1 cellular context compared by ENCODE assay signal in genomic region chr11:74307409-74307808, GRCh38.
TF ChIP-seq lines count a peak whose summit lies in the region.

No MANE protein-coding gene starts in this region.

TF ChIP-seq in A549, 52 proteins besides CTCF, POLR2A, EP300 and RAD21:
- TF ChIP-seq, protein P1, sequence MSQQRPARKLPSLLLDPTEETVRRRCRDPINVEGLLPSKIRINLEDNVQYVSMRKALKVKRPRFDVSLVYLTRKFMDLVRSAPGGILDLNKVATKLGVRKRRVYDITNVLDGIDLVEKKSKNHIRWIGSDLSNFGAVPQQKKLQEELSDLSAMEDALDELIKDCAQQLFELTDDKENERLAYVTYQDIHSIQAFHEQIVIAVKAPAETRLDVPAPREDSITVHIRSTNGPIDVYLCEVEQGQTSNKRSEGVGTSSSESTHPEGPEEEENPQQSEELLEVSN (IDR thresholded peaks at IDR 0.05; ENCODE audit: borderline replicate concordance, low read depth): no peak
- no peak for TF ChIP-seq RFX5 (IDR thresholded peaks at IDR 0.05)
- no peak for TF ChIP-seq CHD2 (IDR thresholded peaks at IDR 0.05; ENCODE audit: low read length, partially characterized antibody)
- no peak for TF ChIP-seq HOXA7 (CRISPR knock-in tag; IDR thresholded peaks at IDR 0.05)
- TF ChIP-seq KDM1A (IDR thresholded peaks at IDR 0.05; ENCODE audit: low read depth): no peak
- TF ChIP-seq HDAC2 (IDR thresholded peaks at IDR 0.05): no peak
- TF ChIP-seq, protein P2, sequence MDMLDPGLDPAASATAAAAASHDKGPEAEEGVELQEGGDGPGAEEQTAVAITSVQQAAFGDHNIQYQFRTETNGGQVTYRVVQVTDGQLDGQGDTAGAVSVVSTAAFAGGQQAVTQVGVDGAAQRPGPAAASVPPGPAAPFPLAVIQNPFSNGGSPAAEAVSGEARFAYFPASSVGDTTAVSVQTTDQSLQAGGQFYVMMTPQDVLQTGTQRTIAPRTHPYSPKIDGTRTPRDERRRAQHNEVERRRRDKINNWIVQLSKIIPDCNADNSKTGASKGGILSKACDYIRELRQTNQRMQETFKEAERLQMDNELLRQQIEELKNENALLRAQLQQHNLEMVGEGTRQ (IDR thresholded peaks at IDR 0.05): no peak
- TF ChIP-seq BCL3 (IDR thresholded peaks at IDR 0.05): no peak
- no peak for TF ChIP-seq MAFK (IDR thresholded peaks at IDR 0.05; ENCODE audit: partially characterized antibody)
- TF ChIP-seq ZSCAN20 (CRISPR knock-in tag; IDR thresholded peaks at IDR 0.05): no peak
- no peak for TF ChIP-seq CBX2 (IDR thresholded peaks at IDR 0.05; ENCODE audit: borderline replicate concordance, low read depth)
- no peak for TF ChIP-seq HES2 (IDR thresholded peaks at IDR 0.05)
- no peak for TF ChIP-seq NR3C1 (IDR thresholded peaks at IDR 0.05)
- TF ChIP-seq MAZ (IDR thresholded peaks at IDR 0.05; ENCODE audit: borderline replicate concordance, low read depth, low read length): no peak
- TF ChIP-seq ESRRA (IDR thresholded peaks at IDR 0.05; ENCODE audit: borderline replicate concordance, low read length): no peak
- no peak for TF ChIP-seq JUNB (IDR thresholded peaks at IDR 0.05)
- TF ChIP-seq EHMT2 (IDR thresholded peaks at IDR 0.05; ENCODE audit: low read depth): no peak
